In genomic region chr22:48431536-48432315, GRCh38 we compare ENCODE assay signal across 27 cellular contexts.
"Had no signal": no experiment of that assay in that cellular context is flagged by ENCODE, and none has a peak within 500 bp of the region (broad histone marks: within the 10 kb centered on the region; RNA-seq: fewer than 3 reads in every experiment).

No MANE protein-coding gene starts in this region.

- H3K36me3 Mint-ChIP-seq: activated naive CD8-positive, alpha-beta T cell; immature natural killer cell; stimulated activated effector memory CD8-positive, alpha-beta T cell treated with anti-CD3 and anti-CD28 coated beads, Interleukin-12 subunit alpha, Interleukin-12 subunit beta, amount 100 ng/mL, for 72 hours had no signal

- H3K4me3 ChIP-seq: adrenal gland, left ventricle myocardium inferior, right lobe of liver, skin epidermis, transverse colon, uterus had no signal

- H3K36me3 ChIP-seq: adrenal gland, left ventricle myocardium inferior, right lobe of liver, transverse colon, uterus, WERI-Rb-1 had no signal

- H3K4me1 ChIP-seq: adrenal gland, left ventricle myocardium inferior, parathyroid adenoma, right lobe of liver, transverse colon, uterus had no signal

- H3K4me1 Mint-ChIP-seq: activated CD4-positive, alpha-beta T cell treated with anti-CD3 and anti-CD28 coated beads, Interleukin-2, amount 10 ng/mL, durations not matched to agents 7 days and 5 days; immature natural killer cell; nephron; stimulated activated effector memory CD8-positive, alpha-beta T cell treated with anti-CD3 and anti-CD28 coated beads, Interleukin-12 subunit alpha, Interleukin-12 subunit beta, amount 100 ng/mL, for 72 hours; stimulated activated naive CD8-positive, alpha-beta T cell treated with anti-CD3 and anti-CD28 coated beads, Interleukin-15, amount 100 ng/mL, for 72 hours had no signal

- H3K4me3 Mint-ChIP-seq: activated CD4-positive, alpha-beta T cell treated with anti-CD3 and anti-CD28 coated beads, Interleukin-2, amount 10 ng/mL, durations not matched to agents 7 days and 5 days; activated CD8-positive, alpha-beta T cell treated with anti-CD3 and anti-CD28 coated beads for 36 hours; activated naive CD8-positive, alpha-beta T cell; immature natural killer cell; nephron; stimulated activated effector memory CD8-positive, alpha-beta T cell treated with anti-CD3 and anti-CD28 coated beads, Interleukin-12 subunit alpha, Interleukin-12 subunit beta, amount 100 ng/mL, for 72 hours; stimulated activated naive CD8-positive, alpha-beta T cell treated with anti-CD3 and anti-CD28 coated beads, Interleukin-15, amount 100 ng/mL, for 72 hours had no signal

- H3K27me3 ChIP-seq: adrenal gland, right lobe of liver, transverse colon, uterus had no signal

- H3K27me3 Mint-ChIP-seq: activated CD4-positive, alpha-beta T cell treated with anti-CD3 and anti-CD28 coated beads, Interleukin-2, amount 10 ng/mL, durations not matched to agents 7 days and 5 days; activated CD8-positive, alpha-beta T cell treated with anti-CD3 and anti-CD28 coated beads for 36 hours had no signal

- H3K9me3 ChIP-seq: adrenal gland, left ventricle myocardium inferior, right lobe of liver, transverse colon, uterus had no signal

- DNase-seq: activated CD4-positive, alpha-beta T cell treated with anti-CD3 and anti-CD28 coated beads, Interleukin-2, amount 10 ng/mL, durations not matched to agents 7 days and 5 days; activated CD4-positive, CD25-positive, alpha-beta regulatory T cell treated with anti-CD3 and anti-CD28 coated beads, Interleukin-2, amount 50 U/mL, for 72 hours; activated CD8-positive, alpha-beta T cell treated with anti-CD3 and anti-CD28 coated beads for 36 hours; activated naive CD4-positive, alpha-beta T cell; adrenal gland; central memory CD4-positive, alpha-beta T cell; dermis blood vessel endothelial cell; effector CD8-positive, alpha-beta T cell; erythroblast; foreskin fibroblast; immature natural killer cell; kidney glomerular epithelial cell; left ventricle myocardium inferior; mammary epithelial cell; midbrain; nucleus accumbens; stimulated activated CD4-positive, alpha-beta T cell treated with anti-CD3 and anti-CD28 coated beads, Interleukin-2, amount 100 ng/mL, for 24 hours; stimulated activated naive CD8-positive, alpha-beta T cell treated with anti-CD3 and anti-CD28 coated beads, Interleukin-15, amount 100 ng/mL, for 72 hours; transverse colon; uterus; WERI-Rb-1 had no signal

- H2AFZ ChIP-seq: parathyroid adenoma had no signal

- H3K27ac Mint-ChIP-seq: activated CD4-positive, alpha-beta T cell treated with anti-CD3 and anti-CD28 coated beads, Interleukin-2, amount 10 ng/mL, durations not matched to agents 7 days and 5 days; activated CD8-positive, alpha-beta T cell treated with anti-CD3 and anti-CD28 coated beads for 36 hours; activated naive CD8-positive, alpha-beta T cell; immature natural killer cell; nephron; stimulated activated effector memory CD8-positive, alpha-beta T cell treated with anti-CD3 and anti-CD28 coated beads, Interleukin-12 subunit alpha, Interleukin-12 subunit beta, amount 100 ng/mL, for 72 hours; stimulated activated naive CD8-positive, alpha-beta T cell treated with anti-CD3 and anti-CD28 coated beads, Interleukin-15, amount 100 ng/mL, for 72 hours had no signal

- H3K9me3 Mint-ChIP-seq: activated CD4-positive, alpha-beta T cell treated with anti-CD3 and anti-CD28 coated beads, Interleukin-2, amount 10 ng/mL, durations not matched to agents 7 days and 5 days; activated CD8-positive, alpha-beta T cell treated with anti-CD3 and anti-CD28 coated beads for 36 hours; immature natural killer cell; nephron; stimulated activated effector memory CD8-positive, alpha-beta T cell treated with anti-CD3 and anti-CD28 coated beads, Interleukin-12 subunit alpha, Interleukin-12 subunit beta, amount 100 ng/mL, for 72 hours; stimulated activated naive CD8-positive, alpha-beta T cell treated with anti-CD3 and anti-CD28 coated beads, Interleukin-15, amount 100 ng/mL, for 72 hours had no signal

- H3K27ac ChIP-seq: adrenal gland, left ventricle myocardium inferior, parathyroid adenoma, right lobe of liver, transverse colon, uterus, WERI-Rb-1 had no signal

- ATAC-seq: activated CD8-positive, alpha-beta T cell treated with anti-CD3 and anti-CD28 coated beads for 36 hours; right lobe of liver; stimulated activated effector memory CD8-positive, alpha-beta T cell treated with anti-CD3 and anti-CD28 coated beads, Interleukin-12 subunit alpha, Interleukin-12 subunit beta, amount 100 ng/mL, for 72 hours; stimulated activated naive CD8-positive, alpha-beta T cell treated with anti-CD3 and anti-CD28 coated beads, Interleukin-15, amount 100 ng/mL, for 72 hours had no signal

- H3K79me2 ChIP-seq: parathyroid adenoma had no signal
